Comparison of ENCODE assay signal across 1 cellular context in genomic region chr12:106141920-106142319, GRCh38. TPM values are rescaled to one million over a fixed set of nuclear protein-coding genes. Genes with fewer than 3 reads are reported as not detected.
"Had no signal": no experiment of that assay in that cellular context is flagged by ENCODE, and none has a peak within 500 bp of the region (broad histone marks: within the 10 kb centered on the region; RNA-seq: fewer than 3 reads in every experiment).

No MANE protein-coding gene starts in this region.

RNA-seq across cellular contexts. Expression of gene NUAK1, which starts 3.2 kb away (rescaled TPM):
- total RNA-seq: activated naive CD8-positive, alpha-beta T cell treated with anti-CD3 and anti-CD28 coated beads for 36 hours had no signal
